Comparison of ENCODE assay signal across 1 cellular context in the genomic region with DNA sequence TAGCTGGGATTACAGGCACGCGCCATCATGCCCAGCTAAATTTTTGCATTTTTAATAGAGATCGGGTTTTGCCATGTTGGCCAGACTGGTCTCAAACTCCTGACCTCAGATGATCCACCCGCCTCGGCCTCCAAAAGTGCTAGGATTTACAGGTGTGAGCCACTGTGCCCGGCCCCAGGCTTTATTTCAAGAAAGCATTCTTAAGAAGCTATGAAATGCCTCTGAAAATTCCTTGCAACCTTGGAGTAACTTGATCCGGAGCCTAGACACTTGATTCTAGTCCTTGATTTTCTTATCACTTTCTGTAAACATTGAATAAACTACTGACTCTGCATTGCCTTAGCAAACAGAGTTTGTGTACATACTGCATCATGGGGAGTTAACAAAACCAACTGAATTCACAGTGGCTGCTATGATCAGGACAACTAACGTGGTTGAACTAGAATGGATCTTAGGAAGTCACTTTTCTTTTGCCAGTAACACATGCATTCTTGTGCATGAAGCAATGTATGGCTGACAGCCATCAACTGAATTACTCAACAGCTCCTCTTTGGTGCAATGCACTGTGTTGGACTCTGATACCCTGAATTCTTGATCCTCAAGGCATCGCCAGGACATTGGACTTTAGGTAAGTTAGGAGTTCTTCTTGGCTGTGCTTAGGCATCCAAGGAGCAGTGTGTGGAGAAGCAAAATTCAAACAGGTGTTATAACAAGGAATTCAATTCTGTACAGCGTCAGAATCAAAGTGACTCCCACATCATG.
TF ChIP-seq lines count a peak whose summit lies in the region.

No MANE protein-coding gene starts in this region.

TF ChIP-seq in HepG2, 621 proteins besides CTCF, POLR2A, EP300 and RAD21 (continued from another document and continues in another):
- TF ChIP-seq SNRNP70 (IDR thresholded peaks at IDR 0.05; ENCODE audit: low read depth, low read length) (no peak), HDAC1 (CRISPR knock-in tag; IDR thresholded peaks at IDR 0.05) (peak; percentile 91), KMT2B (CRISPR knock-in tag; IDR thresholded peaks at IDR 0.05) (peak; percentile 76), FOSL2 (CRISPR knock-in tag; IDR thresholded peaks at IDR 0.05) (peak; percentile 93), ZIK1 (CRISPR knock-in tag; IDR thresholded peaks at IDR 0.05; ENCODE audit: borderline replicate concordance, low read depth) (no peak), DMAP1 (CRISPR knock-in tag; IDR thresholded peaks at IDR 0.05) (peak; percentile 85; the same call in 1 of the 2 replicates), RCOR2 (CRISPR knock-in tag; IDR thresholded peaks at IDR 0.05) (peak; percentile 98), GFI1 (CRISPR knock-in tag; IDR thresholded peaks at IDR 0.05; ENCODE audit: borderline replicate concordance) (peak; percentile 93), ZNF101 (CRISPR knock-in tag; IDR thresholded peaks at IDR 0.05; ENCODE audit: borderline replicate concordance, low read depth) (no peak), ZNF703 (CRISPR knock-in tag; IDR thresholded peaks at IDR 0.05; ENCODE audit: borderline replicate concordance) (no peak), ZNF441 (CRISPR knock-in tag; IDR thresholded peaks at IDR 0.05; ENCODE audit: borderline replicate concordance) (no peak; the same call in 1 of the 2 replicates), ZNF556 (CRISPR knock-in tag; IDR thresholded peaks at IDR 0.05; ENCODE audit: borderline replicate concordance) (peak; percentile 92; the same call in 1 of the 2 replicates), SKI (IDR thresholded peaks at IDR 0.05; ENCODE audit: partially characterized antibody) (peak; percentile 91), RARA (CRISPR knock-in tag; IDR thresholded peaks at IDR 0.05) (peak; percentile 91), AHR (CRISPR knock-in tag; IDR thresholded peaks at IDR 0.05) (no peak; the same call in 1 of the 2 replicates), ZNF253 (CRISPR knock-in tag; IDR thresholded peaks at IDR 0.05; ENCODE audit: borderline replicate concordance) (no peak), YEATS2 (CRISPR knock-in tag; IDR thresholded peaks at IDR 0.05; ENCODE audit: borderline replicate concordance) (peak; percentile 56; the same call in 1 of the 2 replicates), IKZF4 (CRISPR knock-in tag; IDR thresholded peaks at IDR 0.05; ENCODE audit: borderline replicate concordance, low read depth, not compliant biosample characterization) (no peak), HOXA7 (CRISPR knock-in tag; IDR thresholded peaks at IDR 0.05) (no peak), RFX5 (IDR thresholded peaks at IDR 0.05; ENCODE audit: low read depth, low read length) (no peak), ZNF644 (CRISPR knock-in tag; IDR thresholded peaks at IDR 0.05; ENCODE audit: low read depth) (peak; percentile 99), RELA (CRISPR knock-in tag; IDR thresholded peaks at IDR 0.05) (no peak), RXRA (CRISPR knock-in tag; IDR thresholded peaks at IDR 0.05) (peak; percentile 80; the same call in 1 of the 2 replicates), REL (CRISPR knock-in tag; conservative IDR thresholded peaks at IDR 0.05) (no peak)
- TF ChIP-seq, protein P1, sequence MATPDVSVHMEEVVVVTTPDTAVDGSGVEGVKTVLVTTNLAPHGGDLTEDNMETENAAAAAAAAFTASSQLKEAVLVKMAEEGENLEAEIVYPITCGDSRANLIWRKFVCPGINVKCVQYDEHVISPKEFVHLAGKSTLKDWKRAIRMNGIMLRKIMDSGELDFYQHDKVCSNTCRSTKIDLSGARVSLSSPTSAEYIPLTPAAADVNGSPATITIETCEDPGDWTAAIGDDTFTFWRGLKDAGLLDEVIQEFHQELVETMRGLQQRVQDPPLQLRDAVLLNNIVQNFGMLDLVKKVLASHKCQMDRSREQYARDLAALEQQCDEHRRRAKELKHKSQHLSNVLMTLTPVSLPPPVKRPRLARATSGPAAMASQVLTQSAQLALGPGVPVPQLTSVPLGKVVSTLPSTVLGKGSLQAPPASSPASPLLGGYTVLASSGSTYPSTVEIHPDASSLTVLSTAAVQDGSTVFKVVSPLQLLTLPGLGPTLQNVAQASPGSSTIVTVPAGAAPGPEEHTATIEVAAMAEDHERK (CRISPR knock-in tag; IDR thresholded peaks at IDR 0.05; ENCODE audit: low read depth), result no peak
- TF ChIP-seq, protein P2, sequence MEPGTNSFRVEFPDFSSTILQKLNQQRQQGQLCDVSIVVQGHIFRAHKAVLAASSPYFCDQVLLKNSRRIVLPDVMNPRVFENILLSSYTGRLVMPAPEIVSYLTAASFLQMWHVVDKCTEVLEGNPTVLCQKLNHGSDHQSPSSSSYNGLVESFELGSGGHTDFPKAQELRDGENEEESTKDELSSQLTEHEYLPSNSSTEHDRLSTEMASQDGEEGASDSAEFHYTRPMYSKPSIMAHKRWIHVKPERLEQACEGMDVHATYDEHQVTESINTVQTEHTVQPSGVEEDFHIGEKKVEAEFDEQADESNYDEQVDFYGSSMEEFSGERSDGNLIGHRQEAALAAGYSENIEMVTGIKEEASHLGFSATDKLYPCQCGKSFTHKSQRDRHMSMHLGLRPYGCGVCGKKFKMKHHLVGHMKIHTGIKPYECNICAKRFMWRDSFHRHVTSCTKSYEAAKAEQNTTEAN (CRISPR knock-in tag; conservative IDR thresholded peaks at IDR 0.05), result peak; percentile 88
- TF ChIP-seq, protein P3, sequence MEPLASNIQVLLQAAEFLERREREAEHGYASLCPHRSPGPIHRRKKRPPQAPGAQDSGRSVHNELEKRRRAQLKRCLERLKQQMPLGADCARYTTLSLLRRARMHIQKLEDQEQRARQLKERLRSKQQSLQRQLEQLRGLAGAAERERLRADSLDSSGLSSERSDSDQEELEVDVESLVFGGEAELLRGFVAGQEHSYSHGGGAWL (CRISPR knock-in tag; IDR thresholded peaks at IDR 0.05), result no peak
- TF ChIP-seq, protein P4, sequence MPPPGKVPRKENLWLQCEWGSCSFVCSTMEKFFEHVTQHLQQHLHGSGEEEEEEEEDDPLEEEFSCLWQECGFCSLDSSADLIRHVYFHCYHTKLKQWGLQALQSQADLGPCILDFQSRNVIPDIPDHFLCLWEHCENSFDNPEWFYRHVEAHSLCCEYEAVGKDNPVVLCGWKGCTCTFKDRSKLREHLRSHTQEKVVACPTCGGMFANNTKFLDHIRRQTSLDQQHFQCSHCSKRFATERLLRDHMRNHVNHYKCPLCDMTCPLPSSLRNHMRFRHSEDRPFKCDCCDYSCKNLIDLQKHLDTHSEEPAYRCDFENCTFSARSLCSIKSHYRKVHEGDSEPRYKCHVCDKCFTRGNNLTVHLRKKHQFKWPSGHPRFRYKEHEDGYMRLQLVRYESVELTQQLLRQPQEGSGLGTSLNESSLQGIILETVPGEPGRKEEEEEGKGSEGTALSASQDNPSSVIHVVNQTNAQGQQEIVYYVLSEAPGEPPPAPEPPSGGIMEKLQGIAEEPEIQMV (CRISPR knock-in tag; IDR thresholded peaks at IDR 0.05; ENCODE audit: low read depth), result peak; percentile 84; the same call in 1 of the 2 replicates
- TF ChIP-seq, protein P5, sequence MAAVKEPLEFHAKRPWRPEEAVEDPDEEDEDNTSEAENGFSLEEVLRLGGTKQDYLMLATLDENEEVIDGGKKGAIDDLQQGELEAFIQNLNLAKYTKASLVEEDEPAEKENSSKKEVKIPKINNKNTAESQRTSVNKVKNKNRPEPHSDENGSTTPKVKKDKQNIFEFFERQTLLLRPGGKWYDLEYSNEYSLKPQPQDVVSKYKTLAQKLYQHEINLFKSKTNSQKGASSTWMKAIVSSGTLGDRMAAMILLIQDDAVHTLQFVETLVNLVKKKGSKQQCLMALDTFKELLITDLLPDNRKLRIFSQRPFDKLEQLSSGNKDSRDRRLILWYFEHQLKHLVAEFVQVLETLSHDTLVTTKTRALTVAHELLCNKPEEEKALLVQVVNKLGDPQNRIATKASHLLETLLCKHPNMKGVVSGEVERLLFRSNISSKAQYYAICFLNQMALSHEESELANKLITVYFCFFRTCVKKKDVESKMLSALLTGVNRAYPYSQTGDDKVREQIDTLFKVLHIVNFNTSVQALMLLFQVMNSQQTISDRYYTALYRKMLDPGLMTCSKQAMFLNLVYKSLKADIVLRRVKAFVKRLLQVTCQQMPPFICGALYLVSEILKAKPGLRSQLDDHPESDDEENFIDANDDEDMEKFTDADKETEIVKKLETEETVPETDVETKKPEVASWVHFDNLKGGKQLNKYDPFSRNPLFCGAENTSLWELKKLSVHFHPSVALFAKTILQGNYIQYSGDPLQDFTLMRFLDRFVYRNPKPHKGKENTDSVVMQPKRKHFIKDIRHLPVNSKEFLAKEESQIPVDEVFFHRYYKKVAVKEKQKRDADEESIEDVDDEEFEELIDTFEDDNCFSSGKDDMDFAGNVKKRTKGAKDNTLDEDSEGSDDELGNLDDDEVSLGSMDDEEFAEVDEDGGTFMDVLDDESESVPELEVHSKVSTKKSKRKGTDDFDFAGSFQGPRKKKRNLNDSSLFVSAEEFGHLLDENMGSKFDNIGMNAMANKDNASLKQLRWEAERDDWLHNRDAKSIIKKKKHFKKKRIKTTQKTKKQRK (IDR thresholded peaks at IDR 0.05; ENCODE audit: low read length), result no peak
- TF ChIP-seq, protein P6, sequence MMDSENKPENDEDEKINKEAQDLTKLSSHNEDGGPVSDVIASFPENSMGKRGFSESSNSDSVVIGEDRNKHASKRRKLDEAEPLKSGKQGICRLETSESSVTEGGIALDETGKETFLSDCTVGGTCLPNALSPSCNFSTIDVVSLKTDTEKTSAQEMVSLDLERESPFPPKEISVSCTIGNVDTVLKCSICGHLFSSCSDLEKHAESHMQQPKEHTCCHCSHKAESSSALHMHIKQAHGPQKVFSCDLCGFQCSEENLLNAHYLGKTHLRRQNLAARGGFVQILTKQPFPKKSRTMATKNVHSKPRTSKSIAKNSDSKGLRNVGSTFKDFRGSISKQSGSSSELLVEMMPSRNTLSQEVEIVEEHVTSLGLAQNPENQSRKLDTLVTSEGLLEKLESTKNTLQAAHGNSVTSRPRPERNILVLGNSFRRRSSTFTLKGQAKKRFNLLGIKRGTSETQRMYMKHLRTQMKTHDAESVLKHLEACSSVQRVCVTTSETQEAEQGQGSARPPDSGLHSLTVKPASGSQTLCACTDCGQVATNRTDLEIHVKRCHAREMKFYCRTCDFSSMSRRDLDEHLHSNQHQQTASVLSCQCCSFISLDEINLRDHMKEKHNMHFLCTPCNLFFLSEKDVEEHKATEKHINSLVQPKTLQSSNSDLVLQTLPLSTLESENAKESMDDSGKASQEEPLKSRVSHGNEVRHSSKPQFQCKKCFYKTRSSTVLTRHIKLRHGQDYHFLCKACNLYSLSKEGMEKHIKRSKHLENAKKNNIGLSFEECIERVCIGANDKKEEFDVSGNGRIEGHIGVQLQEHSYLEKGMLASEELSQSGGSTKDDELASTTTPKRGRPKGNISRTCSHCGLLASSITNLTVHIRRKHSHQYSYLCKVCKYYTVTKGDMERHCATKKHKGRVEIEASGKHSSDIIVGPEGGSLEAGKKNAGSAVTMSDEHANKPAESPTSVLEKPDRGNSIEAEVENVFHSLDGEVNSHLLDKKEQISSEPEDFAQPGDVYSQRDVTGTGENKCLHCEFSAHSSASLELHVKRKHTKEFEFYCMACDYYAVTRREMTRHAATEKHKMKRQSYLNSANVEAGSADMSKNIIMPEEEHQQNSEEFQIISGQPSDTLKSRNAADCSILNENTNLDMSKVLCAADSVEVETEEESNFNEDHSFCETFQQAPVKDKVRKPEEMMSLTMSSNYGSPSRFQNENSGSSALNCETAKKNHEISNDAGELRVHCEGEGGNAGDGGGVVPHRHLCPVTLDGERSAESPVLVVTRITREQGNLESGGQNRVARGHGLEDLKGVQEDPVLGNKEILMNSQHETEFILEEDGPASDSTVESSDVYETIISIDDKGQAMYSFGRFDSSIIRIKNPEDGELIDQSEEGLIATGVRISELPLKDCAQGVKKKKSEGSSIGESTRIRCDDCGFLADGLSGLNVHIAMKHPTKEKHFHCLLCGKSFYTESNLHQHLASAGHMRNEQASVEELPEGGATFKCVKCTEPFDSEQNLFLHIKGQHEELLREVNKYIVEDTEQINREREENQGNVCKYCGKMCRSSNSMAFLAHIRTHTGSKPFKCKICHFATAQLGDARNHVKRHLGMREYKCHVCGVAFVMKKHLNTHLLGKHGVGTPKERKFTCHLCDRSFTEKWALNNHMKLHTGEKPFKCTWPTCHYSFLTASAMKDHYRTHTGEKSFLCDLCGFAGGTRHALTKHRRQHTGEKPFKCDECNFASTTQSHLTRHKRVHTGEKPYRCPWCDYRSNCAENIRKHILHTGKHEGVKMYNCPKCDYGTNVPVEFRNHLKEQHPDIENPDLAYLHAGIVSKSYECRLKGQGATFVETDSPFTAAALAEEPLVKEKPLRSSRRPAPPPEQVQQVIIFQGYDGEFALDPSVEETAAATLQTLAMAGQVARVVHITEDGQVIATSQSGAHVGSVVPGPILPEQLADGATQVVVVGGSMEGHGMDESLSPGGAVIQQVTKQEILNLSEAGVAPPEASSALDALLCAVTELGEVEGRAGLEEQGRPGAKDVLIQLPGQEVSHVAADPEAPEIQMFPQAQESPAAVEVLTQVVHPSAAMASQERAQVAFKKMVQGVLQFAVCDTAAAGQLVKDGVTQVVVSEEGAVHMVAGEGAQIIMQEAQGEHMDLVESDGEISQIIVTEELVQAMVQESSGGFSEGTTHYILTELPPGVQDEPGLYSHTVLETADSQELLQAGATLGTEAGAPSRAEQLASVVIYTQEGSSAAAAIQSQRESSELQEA (CRISPR knock-in tag; IDR thresholded peaks at IDR 0.05; ENCODE audit: not compliant biosample characterization), result no peak
- TF ChIP-seq, protein P7, sequence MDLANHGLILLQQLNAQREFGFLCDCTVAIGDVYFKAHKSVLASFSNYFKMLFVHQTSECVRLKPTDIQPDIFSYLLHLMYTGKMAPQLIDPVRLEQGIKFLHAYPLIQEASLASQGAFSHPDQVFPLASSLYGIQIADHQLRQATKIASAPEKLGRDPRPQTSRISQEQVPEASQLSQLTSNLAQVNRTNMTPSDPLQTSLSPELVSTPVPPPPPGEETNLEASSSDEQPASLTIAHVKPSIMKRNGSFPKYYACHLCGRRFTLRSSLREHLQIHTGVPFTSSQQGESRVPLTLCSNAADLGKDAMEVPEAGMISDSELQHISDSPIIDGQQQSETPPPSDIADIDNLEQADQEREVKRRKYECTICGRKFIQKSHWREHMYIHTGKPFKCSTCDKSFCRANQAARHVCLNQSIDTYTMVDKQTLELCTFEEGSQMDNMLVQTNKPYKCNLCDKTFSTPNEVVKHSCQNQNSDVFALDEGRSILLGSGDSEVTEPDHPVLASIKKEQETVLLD (CRISPR knock-in tag; IDR thresholded peaks at IDR 0.05; ENCODE audit: low read depth), result peak; percentile 43; the same call in 1 of the 2 replicates
- TF ChIP-seq, protein P8, sequence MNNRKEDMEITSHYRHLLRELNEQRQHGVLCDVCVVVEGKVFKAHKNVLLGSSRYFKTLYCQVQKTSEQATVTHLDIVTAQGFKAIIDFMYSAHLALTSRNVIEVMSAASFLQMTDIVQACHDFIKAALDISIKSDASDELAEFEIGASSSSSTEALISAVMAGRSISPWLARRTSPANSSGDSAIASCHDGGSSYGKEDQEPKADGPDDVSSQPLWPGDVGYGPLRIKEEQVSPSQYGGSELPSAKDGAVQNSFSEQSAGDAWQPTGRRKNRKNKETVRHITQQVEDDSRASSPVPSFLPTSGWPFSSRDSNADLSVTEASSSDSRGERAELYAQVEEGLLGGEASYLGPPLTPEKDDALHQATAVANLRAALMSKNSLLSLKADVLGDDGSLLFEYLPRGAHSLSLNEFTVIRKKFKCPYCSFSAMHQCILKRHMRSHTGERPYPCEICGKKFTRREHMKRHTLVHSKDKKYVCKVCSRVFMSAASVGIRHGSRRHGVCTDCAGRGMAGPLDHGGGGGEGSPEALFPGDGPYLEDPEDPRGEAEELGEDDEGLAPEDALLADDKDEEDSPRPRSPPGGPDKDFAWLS (CRISPR knock-in tag; IDR thresholded peaks at IDR 0.05; ENCODE audit: borderline replicate concordance), result 0 out of 2 replicates have a peak, but pooled peaks have one; percentile 55
